Comparison of ENCODE assay signal across 8 cellular contexts in genomic region chr12:122499991-122500684, GRCh38. TPM values are rescaled to one million over a fixed set of nuclear protein-coding genes. Genes with fewer than 3 reads are reported as not detected.
A peak's percentile ranks its signal among the peaks of the same experiment; 100 is the strongest.
DNase-seq lines count a peak whose midpoint lies in the region; ATAC-seq and TF ChIP-seq lines count a peak whose summit lies in the region.

No MANE protein-coding gene starts in this region.

- peak overlapping the region; percentile 99 for H3K9ac ChIP-seq in endocrine pancreas (ENCODE audit: control insufficient read depth, insufficient read depth, low read length)

- H3K27me3 Mint-ChIP-seq in activated CD8-positive, alpha-beta T cell treated with anti-CD3 and anti-CD28 coated beads for 36 hours: no peaks in the 10 kb centered on the region
- no peaks in the 10 kb centered on the region for H3K27me3 Mint-ChIP-seq in mesothelial cell of epicardium (ENCODE audit: low read depth)
- no peaks in the 10 kb centered on the region for H3K27me3 Mint-ChIP-seq in stimulated activated memory B cell treated with anti-CD40 and anti-IgM and Interleukin-4, amounts not matched to agents 10 μg/mL and 1 μg/mL and 100 μg/mL, for 72 hours

- CTCF ChIA-PET in activated CD8-positive, alpha-beta T cell treated with anti-CD3 and anti-CD28 coated beads for 36 hours (lab: Charles Lee): interaction anchor here (1.1 to 2.6 kb wide), 10 partner anchors 9 to 144 kb away, joined by 3 to 16 read pairs (median 4); no protein-coding TSS in a partner anchor

- POLR2A ChIA-PET in activated CD8-positive, alpha-beta T cell treated with anti-CD3 and anti-CD28 coated beads for 36 hours (lab: Charles Lee): interaction anchor here (0.6 to 9.1 kb wide), 25 partner anchors 9 to 1598 kb away, joined by 3 to 179 read pairs (median 4); partner anchors contain the start of genes DENR, KNTC1, MPHOSPH9 and RSRC2

- no peaks in the 10 kb centered on the region for H3K9me3 ChIP-seq in endocrine pancreas (ENCODE audit: control insufficient read depth, low read length)

- H3K36me3 Mint-ChIP-seq in activated CD8-positive, alpha-beta T cell treated with anti-CD3 and anti-CD28 coated beads for 36 hours (ENCODE audit: low read depth): peaks cover 51% of the 10 kb centered on the region
- peaks cover 8% of the 10 kb centered on the region for H3K36me3 Mint-ChIP-seq in mesothelial cell of epicardium
- H3K36me3 Mint-ChIP-seq in stimulated activated memory B cell treated with anti-CD40 and anti-IgM and Interleukin-4, amounts not matched to agents 10 μg/mL and 1 μg/mL and 100 μg/mL, for 72 hours: peaks cover 15% of the 10 kb centered on the region

- H3K4me3 ChIP-seq in endocrine pancreas (ENCODE audit: control insufficient read depth, insufficient read depth, low read length): peak overlapping the region; percentile 94

- H3K9me3 Mint-ChIP-seq in activated CD8-positive, alpha-beta T cell treated with anti-CD3 and anti-CD28 coated beads for 36 hours: no peaks in the 10 kb centered on the region
- H3K9me3 Mint-ChIP-seq in mesothelial cell of epicardium: no peaks in the 10 kb centered on the region
- no peaks in the 10 kb centered on the region for H3K9me3 Mint-ChIP-seq in stimulated activated memory B cell treated with anti-CD40 and anti-IgM and Interleukin-4, amounts not matched to agents 10 μg/mL and 1 μg/mL and 100 μg/mL, for 72 hours

- peak overlapping the region; percentile 99 for H3K4me3 Mint-ChIP-seq in activated CD8-positive, alpha-beta T cell treated with anti-CD3 and anti-CD28 coated beads for 36 hours
- H3K4me3 Mint-ChIP-seq in mesothelial cell of epicardium: peak overlapping the region; percentile 98
- peak overlapping the region; percentile 99 for H3K4me3 Mint-ChIP-seq in stimulated activated memory B cell treated with anti-CD40 and anti-IgM and Interleukin-4, amounts not matched to agents 10 μg/mL and 1 μg/mL and 100 μg/mL, for 72 hours

- intact Hi-C loops in activated CD8-positive, alpha-beta T cell treated with anti-CD3 and anti-CD28 coated beads for 36 hours (cut with micrococcal nuclease): no loop called here

- DNase-seq in AG08395 (ENCODE audit: low spot score) (peak; percentile 48), NCI-H524 (lab: John Stamatoyannopoulos, UW) (peak; percentile 43 to 70), mesothelial cell of epicardium (ENCODE audit: low spot score in 2 of 2, unreplicated experiment in 2 of 2) (peak; percentile 30 to 65)
- peak; percentile 73 for DNase-seq in activated CD8-positive, alpha-beta T cell treated with anti-CD3 and anti-CD28 coated beads for 36 hours

- ATAC-seq in GM19043 (IDR thresholded peaks at IDR 0.05; ENCODE audit: low read depth, unreplicated experiment) (peak; percentile 11), HG03354 (IDR thresholded peaks at IDR 0.05; ENCODE audit: poor library complexity, severe bottlenecking, unreplicated experiment) (peak; percentile 14)
- ATAC-seq in activated CD8-positive, alpha-beta T cell treated with anti-CD3 and anti-CD28 coated beads for 36 hours: peak; percentile 1
- ATAC-seq in stimulated activated memory B cell treated with anti-CD40 and anti-IgM and Interleukin-4, amounts not matched to agents 10 μg/mL and 1 μg/mL and 100 μg/mL, for 72 hours: peak; percentile 38

- peaks cover 8% of the 10 kb centered on the region for H3K4me1 ChIP-seq in endocrine pancreas (ENCODE audit: control insufficient read depth, insufficient read depth, low read length)

- H3K27me3 ChIP-seq in endocrine pancreas (ENCODE audit: control insufficient read depth, insufficient read depth, low read length): no peaks in the 10 kb centered on the region

- peaks cover 30% of the 10 kb centered on the region for H3K4me1 Mint-ChIP-seq in activated CD8-positive, alpha-beta T cell treated with anti-CD3 and anti-CD28 coated beads for 36 hours (ENCODE audit: low read depth)
- peaks cover 22% of the 10 kb centered on the region for H3K4me1 Mint-ChIP-seq in mesothelial cell of epicardium
- H3K4me1 Mint-ChIP-seq in stimulated activated memory B cell treated with anti-CD40 and anti-IgM and Interleukin-4, amounts not matched to agents 10 μg/mL and 1 μg/mL and 100 μg/mL, for 72 hours: peaks cover 56% of the 10 kb centered on the region

- TF ChIP-seq CTCF in activated CD8-positive, alpha-beta T cell treated with anti-CD3 and anti-CD28 coated beads for 36 hours (IDR thresholded peaks at IDR 0.05): no peak
- no peak for TF ChIP-seq CTCF in mesothelial cell of epicardium (IDR thresholded peaks at IDR 0.05; ENCODE audit: unreplicated experiment)

- peaks cover 3% of the 10 kb centered on the region for H3K36me3 ChIP-seq in endocrine pancreas (ENCODE audit: control insufficient read depth, insufficient read depth, low read length)

- peak overlapping the region; percentile 97 for H3K27ac Mint-ChIP-seq in activated CD8-positive, alpha-beta T cell treated with anti-CD3 and anti-CD28 coated beads for 36 hours
- H3K27ac Mint-ChIP-seq in mesothelial cell of epicardium: peak overlapping the region; percentile 100
- peak overlapping the region; percentile 97 for H3K27ac Mint-ChIP-seq in stimulated activated memory B cell treated with anti-CD40 and anti-IgM and Interleukin-4, amounts not matched to agents 10 μg/mL and 1 μg/mL and 100 μg/mL, for 72 hours

RNA-seq across cellular contexts. Expression of gene ZCCHC8, which starts 0.6 kb away (rescaled TPM):
- total RNA-seq in activated CD8-positive, alpha-beta T cell treated with anti-CD3 and anti-CD28 coated beads for 36 hours: 10 to 100 TPM; 28.0 to 28.5 TPM
- total RNA-seq in mesothelial cell of epicardium: 27.2 to 28.6 TPM (median 28.4 TPM) in 3 replicates

RNA-seq across cellular contexts. Expression of gene RSRC2, which starts 26.6 kb away (rescaled TPM):
- 100 to 1,000 TPM; 108 to 116 TPM for total RNA-seq in activated CD8-positive, alpha-beta T cell treated with anti-CD3 and anti-CD28 coated beads for 36 hours
- total RNA-seq in mesothelial cell of epicardium: 124 to 131 TPM (median 131 TPM) in 3 replicates

RNA-seq across cellular contexts. Expression of gene KNTC1, which starts 26.9 kb away (rescaled TPM):
- 100 to 1,000 TPM; 128 to 129 TPM for total RNA-seq in activated CD8-positive, alpha-beta T cell treated with anti-CD3 and anti-CD28 coated beads for 36 hours
- 43.1 to 47.8 TPM (median 43.6 TPM) in 3 replicates for total RNA-seq in mesothelial cell of epicardium

Comparison
In these comparisons a context has a peak if more than half of its experiments do, and no peak if none do; other contexts are left out.
1. Peak in every context shown above with its lines: DNase-seq, ATAC-seq and H3K4me3 ChIP-seq.